In the genomic region with DNA sequence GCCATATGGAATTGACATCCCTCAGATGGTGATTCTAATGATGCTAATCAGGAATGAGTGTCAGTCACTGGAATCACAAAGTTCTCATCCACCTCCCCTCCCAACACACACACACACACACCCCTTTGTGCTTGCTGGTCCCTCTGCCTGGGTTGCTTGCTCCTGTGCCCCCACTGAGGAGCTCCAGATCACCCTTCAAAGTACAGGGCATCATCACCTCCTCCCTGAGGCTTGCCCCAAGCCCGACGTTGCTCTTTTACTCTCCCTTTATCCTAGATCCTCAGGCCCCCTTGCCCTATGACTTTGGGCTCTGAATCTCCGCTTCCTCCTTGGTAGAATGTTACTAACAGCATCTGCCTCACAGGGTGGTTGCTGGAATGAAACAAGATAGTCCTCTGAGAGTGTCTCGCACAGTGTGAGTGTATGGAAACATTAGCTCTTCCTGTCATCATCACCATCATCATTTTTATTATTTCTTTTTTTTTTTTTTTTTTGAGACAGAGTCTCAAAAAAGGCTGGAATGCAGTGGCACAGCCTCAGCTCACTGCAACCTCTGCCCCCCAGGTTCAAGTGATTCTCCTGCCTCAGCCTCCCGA, we compare ENCODE assay signal across 20 cellular contexts. TPM values are rescaled to one million over a fixed set of nuclear protein-coding genes. Genes with fewer than 3 reads are reported as not detected.
DNase-seq lines count a peak whose midpoint lies in the region; ATAC-seq, FAIRE-seq and TF ChIP-seq lines count a peak whose summit lies in the region.
"Had no signal": no experiment of that assay in that cellular context is flagged by ENCODE, and none has a peak within 500 bp of the region (broad histone marks: within the 10 kb centered on the region; RNA-seq: fewer than 3 reads in every experiment).

No MANE protein-coding gene starts in this region.

- no peak overlapping the region for H3K23ac ChIP-seq in neuronal stem cell (ENCODE audit: low read depth, low read length, poor library complexity)

- no peak overlapping the region for H3K4me3 Mint-ChIP-seq in stimulated activated naive CD8-positive, alpha-beta T cell treated with anti-CD3 and anti-CD28 coated beads, Interleukin-15, Interleukin-2, amounts not matched to agents 100 ng/mL and 50 ng/mL, for 24 hours
- H3K4me3 Mint-ChIP-seq in stimulated activated naive CD8-positive, alpha-beta T cell treated with anti-CD3 and anti-CD28 coated beads, Interleukin-15, amount 100 ng/mL, for 72 hours = no peak overlapping the region
- H3K4me3 Mint-ChIP-seq: endodermal cell; T-helper 2 cell treated with Interferon-gamma antibody and Interleukin-4, amounts not matched to agents 5 μg/mL and 100 μg/mL, for 36 hours had no signal

- H3K4me3 ChIP-seq in brain microvascular endothelial cell (ENCODE audit: low read depth, low read length) = no peak overlapping the region
- H3K4me3 ChIP-seq in neuronal stem cell (ENCODE audit: low read length in 2 of 2) = no peak overlapping the region
- H3K4me3 ChIP-seq in MG63 = no peak overlapping the region
- H3K4me3 ChIP-seq: cardiac muscle cell had no signal

- DNase-seq in stimulated activated naive CD8-positive, alpha-beta T cell treated with anti-CD3 and anti-CD28 coated beads, Interleukin-15, amount 100 ng/mL, for 72 hours = no peak
- peak; percentile 42 for DNase-seq in brain microvascular endothelial cell
- DNase-seq in neuronal stem cell (ENCODE audit: low spot score) = no peak
- DNase-seq in NCI-H524 treated with DMSO at 0.1 percent for 48 hours (lab: John Stamatoyannopoulos, UW) = no peak
- DNase-seq in D721Med (ENCODE audit: insufficient read length, low spot score) = no peak
- no peak for DNase-seq in MG63
- DNase-seq: activated CD8-positive, alpha-beta memory T cell treated with anti-CD3 and anti-CD28 coated beads, Interleukin-2, amount 50 U/mL, for 4 hours; activated naive CD4-positive, alpha-beta T cell treated with anti-CD3 and anti-CD28 coated beads, Interleukin-2, amount 50 U/mL, for 16 hours; DMS53; endodermal cell; H7; left cardiac atrium; NCI-H1436 treated with DMSO at 0.1 percent for 48 hours; NCI-H2227 treated with DMSO at 0.1 percent for 48 hours; SHP77 had no signal

- H3K18ac ChIP-seq in neuronal stem cell (ENCODE audit: low read length) = no peak overlapping the region

- no CpG with 5 or more reads among the region's 5 CpGs for WGBS in neuronal stem cell (ENCODE audit: extremely low coverage in 2 of 2, insufficient read length in 2 of 2, insufficient replicate concordance in 1 of 2), 2 donors

- no peak for ATAC-seq in stimulated activated naive CD8-positive, alpha-beta T cell treated with anti-CD3 and anti-CD28 coated beads, Interleukin-15, amount 100 ng/mL, for 72 hours
- no peak for ATAC-seq in HG02759 (IDR thresholded peaks at IDR 0.05; ENCODE audit: unreplicated experiment)
- ATAC-seq: activated CD4-positive, CD25-positive, alpha-beta regulatory T cell treated with anti-CD3 and anti-CD28 coated beads, Interleukin-2, amount 50 U/mL, for 24 hours; left cardiac atrium had no signal

- H3K79me1 ChIP-seq in neuronal stem cell (ENCODE audit: low read depth, low read length) = peaks cover 10% of the 10 kb centered on the region

- in situ Hi-C loops in brain microvascular endothelial cell (cut with HindIII; ENCODE audit: low pct_ligation_motif_present, low sequenced_read_pairs) = no loop called here

- peaks cover 16 to 17% of the 10 kb centered on the region in 2 donors for H3K4me1 ChIP-seq in neuronal stem cell (ENCODE audit: control insufficient read depth in 2 of 2, insufficient read depth in 1 of 2, low read depth in 1 of 2, low read length in 2 of 2)

- no peak overlapping the region for H2BK5ac ChIP-seq in neuronal stem cell (ENCODE audit: low read length)

- H3K9me3 ChIP-seq in neuronal stem cell (replicated peaks in 1 of 2; ENCODE audit: control insufficient read depth in 2 of 2, insufficient read depth in 1 of 2, low read depth in 1 of 2, low read length in 2 of 2) = no peaks in the 10 kb centered on the region
- H3K9me3 ChIP-seq in MG63 = no peaks in the 10 kb centered on the region

- no peak overlapping the region for H3K14ac ChIP-seq in neuronal stem cell (ENCODE audit: low read length)

- no peak overlapping the region for H2BK15ac ChIP-seq in neuronal stem cell (ENCODE audit: low read length)

- H3K9ac ChIP-seq in neuronal stem cell (ENCODE audit: low read depth, low read length, poor library complexity) = no peak overlapping the region

- no peak overlapping the region for H2AFZ ChIP-seq in neuronal stem cell (ENCODE audit: low read length)

- H3K36me3 ChIP-seq in brain microvascular endothelial cell (replicated peaks) (no peaks in the 10 kb centered on the region), neuronal stem cell (replicated peaks in 1 of 2; ENCODE audit: control insufficient read depth in 2 of 2, insufficient read depth in 2 of 2, low read length in 2 of 2) (peaks cover under 1% of the 10 kb centered on the region in 2 donors), MG63 (no peaks in the 10 kb centered on the region; the same call in 1 of the 2 replicates)
- H3K36me3 ChIP-seq: cardiac muscle cell had no signal

- no peaks in the 10 kb centered on the region for H3K9me3 Mint-ChIP-seq in stimulated activated naive CD8-positive, alpha-beta T cell treated with anti-CD3 and anti-CD28 coated beads, Interleukin-15, Interleukin-2, amounts not matched to agents 100 ng/mL and 50 ng/mL, for 24 hours
- H3K9me3 Mint-ChIP-seq in stimulated activated naive CD8-positive, alpha-beta T cell treated with anti-CD3 and anti-CD28 coated beads, Interleukin-15, amount 100 ng/mL, for 72 hours = no peaks in the 10 kb centered on the region
- H3K9me3 Mint-ChIP-seq: endodermal cell; T-helper 2 cell treated with Interferon-gamma antibody and Interleukin-4, amounts not matched to agents 5 μg/mL and 100 μg/mL, for 36 hours had no signal

- no peak overlapping the region for H2BK12ac ChIP-seq in neuronal stem cell (ENCODE audit: low read length)

- H3K4me1 Mint-ChIP-seq in stimulated activated naive CD8-positive, alpha-beta T cell treated with anti-CD3 and anti-CD28 coated beads, Interleukin-15, Interleukin-2, amounts not matched to agents 100 ng/mL and 50 ng/mL, for 24 hours (ENCODE audit: low read depth) = peaks cover 73% of the 10 kb centered on the region
- peaks cover 79% of the 10 kb centered on the region for H3K4me1 Mint-ChIP-seq in stimulated activated naive CD8-positive, alpha-beta T cell treated with anti-CD3 and anti-CD28 coated beads, Interleukin-15, amount 100 ng/mL, for 72 hours

- H3K27ac Mint-ChIP-seq in stimulated activated naive CD8-positive, alpha-beta T cell treated with anti-CD3 and anti-CD28 coated beads, Interleukin-15, Interleukin-2, amounts not matched to agents 100 ng/mL and 50 ng/mL, for 24 hours = peak overlapping the region; percentile 2
- H3K27ac Mint-ChIP-seq in stimulated activated naive CD8-positive, alpha-beta T cell treated with anti-CD3 and anti-CD28 coated beads, Interleukin-15, amount 100 ng/mL, for 72 hours = no peak overlapping the region
- H3K27ac Mint-ChIP-seq: endodermal cell; T-helper 2 cell treated with Interferon-gamma antibody and Interleukin-4, amounts not matched to agents 5 μg/mL and 100 μg/mL, for 36 hours had no signal

- H3K27me3 ChIP-seq in brain microvascular endothelial cell (replicated peaks) = no peaks in the 10 kb centered on the region
- H3K27me3 ChIP-seq in neuronal stem cell (ENCODE audit: control insufficient read depth in 3 of 3, insufficient read depth in 3 of 3, low read depth in 1 of 3, low read length in 3 of 3) = no peaks in the 10 kb centered on the region
- no peaks in the 10 kb centered on the region for H3K27me3 ChIP-seq in MG63
- H3K27me3 ChIP-seq: cardiac muscle cell had no signal

- peak overlapping the region; percentile 20 for H2AK5ac ChIP-seq in neuronal stem cell (ENCODE audit: low read depth, low read length)

- H4K91ac ChIP-seq in neuronal stem cell (ENCODE audit: low read depth, low read length, poor library complexity) = no peak overlapping the region

- H3K27ac ChIP-seq in brain microvascular endothelial cell (peak overlapping the region; percentile 94), neuronal stem cell (replicated peaks; ENCODE audit: low read length) (no peak overlapping the region)
- H3K27ac ChIP-seq: cardiac muscle cell had no signal

- H3K27me3 Mint-ChIP-seq in stimulated activated naive CD8-positive, alpha-beta T cell treated with anti-CD3 and anti-CD28 coated beads, Interleukin-15, Interleukin-2, amounts not matched to agents 100 ng/mL and 50 ng/mL, for 24 hours = no peaks in the 10 kb centered on the region
- H3K27me3 Mint-ChIP-seq in stimulated activated naive CD8-positive, alpha-beta T cell treated with anti-CD3 and anti-CD28 coated beads, Interleukin-15, amount 100 ng/mL, for 72 hours = no peaks in the 10 kb centered on the region

- no peak for FAIRE-seq in D721Med (lab: Jason Lieb, UNC)

- peaks cover 6% of the 10 kb centered on the region for H3K36me3 Mint-ChIP-seq in stimulated activated naive CD8-positive, alpha-beta T cell treated with anti-CD3 and anti-CD28 coated beads, Interleukin-15, Interleukin-2, amounts not matched to agents 100 ng/mL and 50 ng/mL, for 24 hours (ENCODE audit: low read depth)

- H2BK120ac ChIP-seq in neuronal stem cell (ENCODE audit: low read depth, low read length) = no peak overlapping the region

- TF ChIP-seq CTCF in brain microvascular endothelial cell (IDR thresholded peaks at IDR 0.05; ENCODE audit: low read depth, low read length, missing control alignments) (no peak), D721Med (IDR thresholded peaks at IDR 0.05; ENCODE audit: insufficient read depth, missing control alignments) (no peak)

- no peak overlapping the region for H3K4me2 ChIP-seq in neuronal stem cell (ENCODE audit: insufficient read depth, low read length, poor library complexity, severe bottlenecking)

- no peak overlapping the region for H3K4ac ChIP-seq in neuronal stem cell (ENCODE audit: low read length)

- no peak overlapping the region for H4K8ac ChIP-seq in neuronal stem cell (ENCODE audit: low read depth, low read length)

RNA-seq across cellular contexts. Expression of a gene that starts 3.4 kb away (rescaled TPM):
- 16.6 TPM for polyA plus RNA-seq in neuronal stem cell (2013, experiment 1 of 2)
- 17.0 TPM for polyA plus RNA-seq in neuronal stem cell (2013, experiment 2 of 2)
- 18.1 and 19.2 TPM in 2 replicates for total RNA-seq in MG63 (2014; rRNA removed; shearing (Covaris generic); ENCODE audit: low replicate concordance)

RNA-seq across cellular contexts. Expression of a gene that starts 45.8 kb away (rescaled TPM):
- 58.5 TPM for polyA plus RNA-seq in neuronal stem cell (2013, experiment 1 of 2)
- 61.2 TPM for polyA plus RNA-seq in neuronal stem cell (2013, experiment 2 of 2)
- total RNA-seq in MG63 (2014; rRNA removed; shearing (Covaris generic); ENCODE audit: low replicate concordance) = 19.8 and 39.3 TPM in 2 replicates
